Comparison of ENCODE assay signal across 8 cellular contexts in the genomic region with DNA sequence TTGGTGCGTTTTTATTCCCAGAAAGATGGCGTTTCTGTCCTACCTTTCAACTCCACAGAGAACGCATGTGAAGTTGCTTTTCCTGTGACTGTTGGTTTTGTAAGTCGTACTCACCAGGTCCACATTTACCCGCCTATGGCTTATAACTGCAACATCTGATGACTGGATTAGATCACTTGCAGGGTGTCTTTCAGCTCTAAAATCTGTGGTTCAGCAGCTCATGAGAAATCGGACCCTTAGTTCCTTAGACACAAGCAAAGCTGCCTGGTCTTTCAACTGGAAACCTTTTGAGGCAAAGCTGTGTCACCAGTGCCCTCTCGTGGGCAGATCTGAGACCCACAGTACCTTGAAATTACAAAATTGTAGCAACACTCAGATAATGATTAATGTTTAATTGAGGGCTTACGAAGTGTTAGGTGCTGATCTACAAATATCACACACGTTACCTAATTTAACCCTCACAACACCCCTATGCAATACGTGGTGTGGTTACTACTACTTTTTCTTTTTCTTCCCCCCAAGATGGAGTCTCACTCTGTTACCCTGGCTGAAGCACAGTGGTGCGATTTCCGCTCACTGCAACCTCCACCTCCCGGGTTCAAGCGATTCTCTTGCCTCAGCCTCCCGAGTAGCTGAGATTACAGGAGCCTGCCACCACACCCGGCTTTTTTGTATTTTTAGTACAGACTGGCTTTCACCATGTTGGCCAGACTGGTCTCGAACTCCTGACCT.
DNase-seq lines count a peak whose midpoint lies in the region; ATAC-seq and TF ChIP-seq lines count a peak whose summit lies in the region.

No MANE protein-coding gene starts in this region.

- H3K4me1 ChIP-seq in KMS-11 (ENCODE audit: low read depth, poor library complexity, severe bottlenecking), result peaks cover 4% of the 10 kb centered on the region
- no peaks in the 10 kb centered on the region for H3K4me1 ChIP-seq in right atrium auricular region
- H3K4me1 ChIP-seq in smooth muscle cell (ENCODE audit: low read depth), result no peaks in the 10 kb centered on the region

- H3K27me3 ChIP-seq in KMS-11 (ENCODE audit: insufficient read depth, low read depth) (no peaks in the 10 kb centered on the region), right atrium auricular region (no peaks in the 10 kb centered on the region), smooth muscle cell (ENCODE audit: low read depth) (no peaks in the 10 kb centered on the region)

- no peak overlapping the region for H3K27ac ChIP-seq in KMS-11
- no peak overlapping the region for H3K27ac ChIP-seq in right atrium auricular region
- H3K27ac ChIP-seq in smooth muscle cell (ENCODE audit: low read depth), result no peak overlapping the region

- H3K4me1 Mint-ChIP-seq in T-cell, result peaks cover 33 to 46% (median 36%) of the 10 kb centered on the region in 3 donors
- peaks cover 44% of the 10 kb centered on the region for H3K4me1 Mint-ChIP-seq in activated naive CD8-positive, alpha-beta T cell treated with anti-CD3 and anti-CD28 coated beads, Interleukin-2, amount 50 U/mL, for 24 hours

- H3K36me3 ChIP-seq in KMS-11 (ENCODE audit: insufficient read depth) (no peaks in the 10 kb centered on the region), right atrium auricular region (no peaks in the 10 kb centered on the region), smooth muscle cell (ENCODE audit: low read depth) (no peaks in the 10 kb centered on the region)

- ATAC-seq in T-cell (replicated peaks in 1 of 4) (peak; percentile 85 to 92 (median 88)), GM19324 (IDR thresholded peaks at IDR 0.05; ENCODE audit: low FRiP score, unreplicated experiment) (no peak)
- ATAC-seq in activated naive CD8-positive, alpha-beta T cell treated with anti-CD3 and anti-CD28 coated beads, Interleukin-2, amount 50 U/mL, for 24 hours, result peak; percentile 79

- H4K20me1 ChIP-seq in KMS-11 (ENCODE audit: insufficient read depth) (no peaks in the 10 kb centered on the region), smooth muscle cell (ENCODE audit: low read depth) (no peaks in the 10 kb centered on the region)

- peak overlapping the region; percentile 79 for H2AFZ ChIP-seq in KMS-11 (ENCODE audit: low read depth)
- H2AFZ ChIP-seq in smooth muscle cell (ENCODE audit: low read depth), result peak overlapping the region; percentile 49

- H3K9ac ChIP-seq in KMS-11 (no peak overlapping the region; the same call in 1 of the 2 replicates), smooth muscle cell (ENCODE audit: low read depth) (no peak overlapping the region)

- POLR2A ChIA-PET in T-cell (lab: Charles Lee), result interaction anchor here (0.5 to 1.0 kb wide), 3 partner anchors 25 to 356 kb away, joined by 3 to 7 read pairs (median 4); no protein-coding TSS in a partner anchor

- DNase-seq in GM12865 (ENCODE audit: low read depth) (peak; percentile 77), T-cell (peak; percentile 49 to 82 (median 70)), right atrium auricular region (ENCODE audit: low spot score) (peak; percentile 70), smooth muscle cell (lab: John Stamatoyannopoulos, UW; ENCODE audit: unreplicated experiment) (no peak), NCI-H2029 treated with DMSO at 0.1 percent for 48 hours (lab: John Stamatoyannopoulos, UW) (no peak)
- peak; percentile 74 for DNase-seq in activated naive CD8-positive, alpha-beta T cell treated with anti-CD3 and anti-CD28 coated beads, Interleukin-2, amount 50 U/mL, for 24 hours

- H3K4me3 ChIP-seq in GM12865 (ENCODE audit: low read depth, low read length) (no peak overlapping the region), KMS-11 (IDR thresholded peaks at IDR 0.05; ENCODE audit: insufficient read depth, low read depth, low read length) (no peak overlapping the region), right atrium auricular region (no peak overlapping the region), smooth muscle cell (no peak overlapping the region)

- WGBS in smooth muscle cell (ENCODE audit: low lambda C conversion rate), result 62% methylated on average over 17 of the region's 17 CpGs

- H3K27ac Mint-ChIP-seq in T-cell, result peak overlapping the region; percentile 95 to 96
- H3K27ac Mint-ChIP-seq in activated naive CD8-positive, alpha-beta T cell treated with anti-CD3 and anti-CD28 coated beads, Interleukin-2, amount 50 U/mL, for 24 hours, result peak overlapping the region; percentile 96

- H3K79me2 ChIP-seq in KMS-11 (ENCODE audit: insufficient read depth, low read depth) (no peaks in the 10 kb centered on the region), smooth muscle cell (ENCODE audit: low read depth) (no peaks in the 10 kb centered on the region)

- H3K9me3 ChIP-seq in right atrium auricular region (no peaks in the 10 kb centered on the region), smooth muscle cell (replicated peaks; ENCODE audit: low read depth) (no peaks in the 10 kb centered on the region)

- H3F3A ChIP-seq in smooth muscle cell (ENCODE audit: low read depth), result no peaks in the 10 kb centered on the region

- H3K27me3 Mint-ChIP-seq in T-cell, result peaks cover 0 to 6% of the 10 kb centered on the region in 2 donors
- H3K27me3 Mint-ChIP-seq in activated naive CD8-positive, alpha-beta T cell treated with anti-CD3 and anti-CD28 coated beads, Interleukin-2, amount 50 U/mL, for 24 hours, result no peaks in the 10 kb centered on the region

- TF ChIP-seq CTCF in GM12865 (IDR thresholded peaks at IDR 0.05; ENCODE audit: insufficient read depth, low read depth, low read length, missing control alignments) (peak; percentile 80), KMS-11 (conservative IDR thresholded peaks at IDR 0.05; ENCODE audit: low read depth, low read length) (peak; percentile 79), right atrium auricular region (IDR thresholded peaks at IDR 0.05) (peak; percentile 21 to 68), smooth muscle cell (IDR thresholded peaks at IDR 0.05; ENCODE audit: borderline replicate concordance, insufficient read depth, poor library complexity, severe bottlenecking) (peak; percentile 70)

- H3K36me3 Mint-ChIP-seq in T-cell, result no peaks in the 10 kb centered on the region
- peaks cover under 1% of the 10 kb centered on the region for H3K36me3 Mint-ChIP-seq in activated naive CD8-positive, alpha-beta T cell treated with anti-CD3 and anti-CD28 coated beads, Interleukin-2, amount 50 U/mL, for 24 hours (ENCODE audit: low read depth)

- H3K4me3 Mint-ChIP-seq in T-cell, result peak overlapping the region; percentile 76 to 82 (median 79)
- H3K4me3 Mint-ChIP-seq in activated naive CD8-positive, alpha-beta T cell treated with anti-CD3 and anti-CD28 coated beads, Interleukin-2, amount 50 U/mL, for 24 hours, result peak overlapping the region; percentile 84

- H3K4me2 ChIP-seq in KMS-11, result no peak overlapping the region
- no peak overlapping the region for H3K4me2 ChIP-seq in smooth muscle cell

- CTCF ChIA-PET in T-cell (lab: Charles Lee), result interaction anchor here (0.5 to 2.2 kb wide), 39 partner anchors 10 to 1958 kb away, joined by 3 to 32 read pairs (median 4); partner anchors contain the start of genes LCP1 (in 1 of the 2) and ZC3H13 (in 1 of the 2)

- H3K9me3 Mint-ChIP-seq in T-cell, result no peaks in the 10 kb centered on the region
- H3K9me3 Mint-ChIP-seq in activated naive CD8-positive, alpha-beta T cell treated with anti-CD3 and anti-CD28 coated beads, Interleukin-2, amount 50 U/mL, for 24 hours, result no peaks in the 10 kb centered on the region

Comparison
In these comparisons a context has a peak if more than half of its experiments do, and no peak if none do; other contexts are left out.
1. DNase-seq: peak in GM12865 (single experiment), T-cell (34 of 34), activated naive CD8-positive, alpha-beta T cell treated with anti-CD3 and anti-CD28 coated beads, Interleukin-2, amount 50 U/mL, for 24 hours (single experiment) and right atrium auricular region (single experiment); none in smooth muscle cell (single experiment) and NCI-H2029 treated with DMSO at 0.1 percent for 48 hours (single experiment).
2. Peak in every context shown above with its lines, with median percentiles within 50 percentile points of each other: CTCF ChIP-seq.